In genomic region chr14:105742904-105743701, GRCh38 we compare ENCODE assay signal across 7 cellular contexts.
DNase-seq lines count a peak whose midpoint lies in the region; ATAC-seq, FAIRE-seq and TF ChIP-seq lines count a peak whose summit lies in the region.
"Not testable (repeated sequence)": the region's sequence is repeated elsewhere in the genome, so short reads cannot be mapped to it uniquely, and the experiment has no call there.

No MANE protein-coding gene starts in this region.

- intact Hi-C loops in Panc1 (cut with micrococcal nuclease; ENCODE audit: unreplicated experiment); Right ventricle myocardium superior (cut with DNase I); HepG2 (cut with micrococcal nuclease; ENCODE audit: unreplicated experiment); naive thymus-derived CD4-positive, alpha-beta T cell (cut with micrococcal nuclease): not testable (repeated sequence)

- H3K79me2 ChIP-seq in HepG2 (ENCODE audit: insufficient read depth, low read length): not testable (repeated sequence)

- FAIRE-seq in HepG2 (lab: Jason Lieb, UNC): not testable (repeated sequence)

- H3K36me3 Mint-ChIP-seq in activated T-cell treated with anti-CD3 and anti-CD28 coated beads, Interleukin-2, amount 50 U/mL, for 72 hours (ENCODE audit: insufficient read depth in 2 of 2); naive thymus-derived CD4-positive, alpha-beta T cell: not testable (repeated sequence)
- H3K36me3 Mint-ChIP-seq in stimulated activated naive B cell treated with anti-CD40 and anti-IgM and Interleukin-4, amounts not matched to agents 10 μg/mL and 1 μg/mL and 100 μg/mL, for 72 hours: peaks cover 72 to 75% of the 10 kb centered on the region in 2 donors

- not testable (repeated sequence) for TF ChIP-seq POLR2A in HepG2 (IDR thresholded peaks at IDR 0.05; ENCODE audit: insufficient read depth in 1 of 2, low read depth in 2 of 2, low read length in 2 of 2)

- CTCF ChIA-PET in Panc1 (lab: Charles Lee); HepG2 (lab: Yijun Ruan, JAX; ENCODE audit: low intra/inter-chr PET ratio, low total read pairs); naive thymus-derived CD4-positive, alpha-beta T cell (lab: Charles Lee): not testable (repeated sequence)

- ATAC-seq in Panc1 (peak; percentile 69), Right ventricle myocardium superior (ENCODE audit: poor library complexity) (peak; percentile 18), HepG2 (peak; percentile 32; the same call in 2 of the 3 replicates)
- ATAC-seq in activated T-cell treated with anti-CD3 and anti-CD28 coated beads, Interleukin-2, amount 50 U/mL, for 72 hours (replicated peaks in 1 of 2): peak; percentile 11 to 33
- ATAC-seq in naive thymus-derived CD4-positive, alpha-beta T cell: peak; percentile 16
- not testable (repeated sequence) for ATAC-seq in stimulated activated naive B cell treated with anti-CD40 and anti-IgM and Interleukin-4, amounts not matched to agents 10 μg/mL and 1 μg/mL and 100 μg/mL, for 72 hours (replicated peaks)

- H3K9me3 Mint-ChIP-seq in activated T-cell treated with anti-CD3 and anti-CD28 coated beads, Interleukin-2, amount 50 U/mL, for 72 hours; naive thymus-derived CD4-positive, alpha-beta T cell; stimulated activated naive B cell treated with anti-CD40 and anti-IgM and Interleukin-4, amounts not matched to agents 10 μg/mL and 1 μg/mL and 100 μg/mL, for 72 hours: not testable (repeated sequence)

- in situ Hi-C loops in Panc1 (cut with HindIII; ENCODE audit: low pct_unique_long_range_greater_than_20kb, low sequenced_read_pairs); HepG2 (cut with HindIII; ENCODE audit: extremely low pct_ligation_motif_present, low pct_unique_long_range_greater_than_20kb): not testable (repeated sequence)

- not testable (repeated sequence) for H2AFZ ChIP-seq in HepG2 (ENCODE audit: low read length)

- not testable (repeated sequence) for H3K4me3 Mint-ChIP-seq in activated T-cell treated with anti-CD3 and anti-CD28 coated beads, Interleukin-2, amount 50 U/mL, for 72 hours; naive thymus-derived CD4-positive, alpha-beta T cell
- peak overlapping the region; percentile 82 to 86 for H3K4me3 Mint-ChIP-seq in stimulated activated naive B cell treated with anti-CD40 and anti-IgM and Interleukin-4, amounts not matched to agents 10 μg/mL and 1 μg/mL and 100 μg/mL, for 72 hours

- not testable (repeated sequence) for BruUV-seq in Panc1 (replicated peaks; lab: Mats Ljungman, UMichigan); HepG2 (replicated peaks; lab: Mats Ljungman, UMichigan)

- not testable (repeated sequence) for TF ChIP-seq EP300 in HepG2 (IDR thresholded peaks at IDR 0.05; ENCODE audit: low read depth in 2 of 2, low read length in 2 of 2); HepG2 (CRISPR knock-in tag; IDR thresholded peaks at IDR 0.05; ENCODE audit: borderline replicate concordance)

- H3K27ac ChIP-seq in Panc1 (ENCODE audit: low read length); HepG2 (ENCODE audit: extremely low read length, insufficient read depth, low read length); naive thymus-derived CD4-positive, alpha-beta T cell (ENCODE audit: low read depth, low read length): not testable (repeated sequence)

- not testable (repeated sequence) for TF ChIP-seq CTCF in GM12865 (IDR thresholded peaks at IDR 0.05; ENCODE audit: insufficient read depth, low read depth, low read length, missing control alignments); Panc1 (IDR thresholded peaks at IDR 0.05); HepG2 (CRISPR knock-in tag; IDR thresholded peaks at IDR 0.05)

- WGBS in HepG2 (ENCODE audit: low lambda C conversion rate): 37% methylated on average over 7 of the region's 33 CpGs

- H3K9me3 ChIP-seq in Panc1 (ENCODE audit: control insufficient read depth, insufficient read depth, low read depth, low read length); HepG2 (ENCODE audit: low read length); naive thymus-derived CD4-positive, alpha-beta T cell (ENCODE audit: control insufficient read depth in 2 of 3, low read length in 3 of 3): not testable (repeated sequence)

- peak; percentile 26 for DNase-seq in GM12865 (ENCODE audit: low read depth)
- DNase-seq in Panc1 (ENCODE audit: low read depth, low spot score); activated T-cell treated with anti-CD3 and anti-CD28 coated beads, Interleukin-2, amount 50 U/mL, for 72 hours; HepG2 (ENCODE audit: low spot score); naive thymus-derived CD4-positive, alpha-beta T cell; stimulated activated naive B cell treated with anti-CD40 and anti-IgM and Interleukin-4, amounts not matched to agents 10 μg/mL and 1 μg/mL and 100 μg/mL, for 72 hours: not testable (repeated sequence)
- DNase-seq in Right ventricle myocardium superior: peak; percentile 22

- H3K9ac ChIP-seq in HepG2 (ENCODE audit: insufficient read depth, low read depth, low read length): not testable (repeated sequence)

- not testable (repeated sequence) for H3K4me2 ChIP-seq in HepG2 (ENCODE audit: low read depth, low read length)

- not testable (repeated sequence) for H3K27ac Mint-ChIP-seq in activated T-cell treated with anti-CD3 and anti-CD28 coated beads, Interleukin-2, amount 50 U/mL, for 72 hours; naive thymus-derived CD4-positive, alpha-beta T cell
- H3K27ac Mint-ChIP-seq in stimulated activated naive B cell treated with anti-CD40 and anti-IgM and Interleukin-4, amounts not matched to agents 10 μg/mL and 1 μg/mL and 100 μg/mL, for 72 hours: peak overlapping the region; percentile 91

- peak overlapping the region; percentile 65 for H3K4me3 ChIP-seq in GM12865 (ENCODE audit: low read depth, low read length)
- H3K4me3 ChIP-seq in Panc1 (ENCODE audit: low read depth in 2 of 2, low read length in 2 of 2); HepG2 (replicated peaks in 1 of 3; ENCODE audit: insufficient read depth in 1 of 3, low read depth in 2 of 3, low read length in 3 of 3); naive thymus-derived CD4-positive, alpha-beta T cell (ENCODE audit: low read length): not testable (repeated sequence)

- not testable (repeated sequence) for H3K27me3 ChIP-seq in Panc1 (ENCODE audit: control insufficient read depth, insufficient read depth, low read length); HepG2 (ENCODE audit: control insufficient read depth in 1 of 2, insufficient read depth in 2 of 2, low read length in 2 of 2); naive thymus-derived CD4-positive, alpha-beta T cell (ENCODE audit: control insufficient read depth in 2 of 2, insufficient read depth in 2 of 2, low read length in 2 of 2)

- H3K36me3 ChIP-seq in Panc1 (ENCODE audit: control insufficient read depth, insufficient read depth, low read length); HepG2 (replicated peaks in 1 of 2; ENCODE audit: control insufficient read depth in 1 of 2, insufficient read depth in 2 of 2, low read length in 2 of 2); naive thymus-derived CD4-positive, alpha-beta T cell (ENCODE audit: control insufficient read depth in 2 of 3, insufficient read depth in 3 of 3, low read length in 3 of 3): not testable (repeated sequence)

- TF ChIP-seq RAD21 in HepG2 (CRISPR knock-in tag; IDR thresholded peaks at IDR 0.05): not testable (repeated sequence)

- not testable (repeated sequence) for H3K4me1 Mint-ChIP-seq in activated T-cell treated with anti-CD3 and anti-CD28 coated beads, Interleukin-2, amount 50 U/mL, for 72 hours (ENCODE audit: low read depth); naive thymus-derived CD4-positive, alpha-beta T cell
- peaks cover 54 to 63% of the 10 kb centered on the region in 2 donors for H3K4me1 Mint-ChIP-seq in stimulated activated naive B cell treated with anti-CD40 and anti-IgM and Interleukin-4, amounts not matched to agents 10 μg/mL and 1 μg/mL and 100 μg/mL, for 72 hours

- not testable (repeated sequence) for H3K27me3 Mint-ChIP-seq in activated T-cell treated with anti-CD3 and anti-CD28 coated beads, Interleukin-2, amount 50 U/mL, for 72 hours (ENCODE audit: low read depth)
- peaks cover 0 to 22% (median 0%) of the 10 kb centered on the region in 5 donors for H3K27me3 Mint-ChIP-seq in naive thymus-derived CD4-positive, alpha-beta T cell
- peaks cover 0 to 29% of the 10 kb centered on the region in 2 donors for H3K27me3 Mint-ChIP-seq in stimulated activated naive B cell treated with anti-CD40 and anti-IgM and Interleukin-4, amounts not matched to agents 10 μg/mL and 1 μg/mL and 100 μg/mL, for 72 hours

- POLR2A ChIA-PET in Panc1 (lab: Charles Lee); HepG2 (lab: Yijun Ruan, JAX); naive thymus-derived CD4-positive, alpha-beta T cell (lab: Charles Lee): not testable (repeated sequence)

- not testable (repeated sequence) for H3K4me1 ChIP-seq in Panc1 (ENCODE audit: control insufficient read depth, insufficient read depth, low read length); HepG2 (ENCODE audit: insufficient read depth, low read length); naive thymus-derived CD4-positive, alpha-beta T cell (ENCODE audit: control insufficient read depth in 2 of 2, insufficient read depth in 2 of 2, low read length in 2 of 2)

- H4K20me1 ChIP-seq in HepG2 (ENCODE audit: insufficient read depth, low read length): not testable (repeated sequence)
